ENCODE assay signal across 17 cellular contexts in genomic region chr22:36588285-36588684, GRCh38.
"Had no signal": no experiment of that assay in that cellular context is flagged by ENCODE, and none has a peak within 500 bp of the region (broad histone marks: within the 10 kb centered on the region; RNA-seq: fewer than 3 reads in every experiment).

No MANE protein-coding gene starts in this region.

- H3K4me3 Mint-ChIP-seq: dendritic cell treated with granulocyte-macrophage colony-stimulating factor and Interleukin-4, amounts not matched to agents 40 ng/mL and 50 ng/mL, for 4 days; naive thymus-derived CD4-positive, alpha-beta T cell; nephron progenitor cell had no signal

- H3K36me3 ChIP-seq: cardiac muscle cell, heart right ventricle, neutrophil, tibial nerve had no signal

- ATAC-seq: heart right ventricle; left colon; left ventricle myocardium superior; naive thymus-derived CD4-positive, alpha-beta T cell; sciatic nerve had no signal

- H3K4me3 ChIP-seq: cardiac muscle cell, heart right ventricle, lung, tibial nerve had no signal

- DNase-seq: cerebellar nuclear complex; erythroblast; heart right ventricle; left ventricle myocardium superior; mesendoderm; naive thymus-derived CD4-positive, alpha-beta T cell; nephron progenitor cell; stimulated activated CD4-positive, alpha-beta T cell treated with anti-CD3 and anti-CD28 coated beads, Interleukin-2, amount 100 ng/mL, for 24 hours; stimulated activated CD4-positive, alpha-beta T cell treated with anti-CD3 and anti-CD28 coated beads, Interleukin-4, amount 100 ng/mL, for 4 hours; stimulated activated naive CD4-positive, alpha-beta T cell had no signal

- H3K9me3 Mint-ChIP-seq: dendritic cell treated with granulocyte-macrophage colony-stimulating factor and Interleukin-4, amounts not matched to agents 40 ng/mL and 50 ng/mL, for 4 days; nephron progenitor cell had no signal

- H3K9me3 ChIP-seq: heart right ventricle, neutrophil, tibial nerve had no signal

- H3K4me1 ChIP-seq: heart right ventricle, tibial nerve had no signal

- H3K27me3 ChIP-seq: cardiac muscle cell had no signal

- H3K27ac Mint-ChIP-seq: dendritic cell treated with granulocyte-macrophage colony-stimulating factor and Interleukin-4, amounts not matched to agents 40 ng/mL and 50 ng/mL, for 4 days; naive thymus-derived CD4-positive, alpha-beta T cell; nephron progenitor cell had no signal

- H3K27ac ChIP-seq: cardiac muscle cell, heart right ventricle, neutrophil, tibial nerve had no signal
